8 cellular contexts compared by ENCODE assay signal in genomic region chrX:86148594-86148993, GRCh38. TPM values are rescaled to one million over a fixed set of nuclear protein-coding genes. Genes with fewer than 3 reads are reported as not detected.
DNase-seq lines count a peak whose midpoint lies in the region; ATAC-seq and TF ChIP-seq lines count a peak whose summit lies in the region.

No MANE protein-coding gene starts in this region.

- peak overlapping the region; percentile 92 for H3K27ac Mint-ChIP-seq in nephron progenitor cell

- H3K4me3 ChIP-seq in AG10803 (ENCODE audit: low read length): peak overlapping the region; percentile 57
- peak overlapping the region; percentile 47 for H3K4me3 ChIP-seq in ectodermal cell (ENCODE audit: insufficient read depth, low read depth, low read length)

- TF ChIP-seq CTCF in AG10803 (conservative IDR thresholded peaks at IDR 0.05; ENCODE audit: low read length) (no peak), nephron progenitor cell (IDR thresholded peaks at IDR 0.05) (no peak)

- 1% methylated on average over 23 of the region's 23 CpGs for WGBS in ectodermal cell, 2 experiments

- H3K9me3 ChIP-seq in ectodermal cell (ENCODE audit: control insufficient read depth, low read length): no peaks in the 10 kb centered on the region

- no peak for DNase-seq in AG10803 (ENCODE audit: low read depth)
- no peak for DNase-seq in nephron progenitor cell
- DNase-seq in NCI-H2107 treated with DMSO at 0.1 percent for 48 hours (lab: John Stamatoyannopoulos, UW; ENCODE audit: unreplicated experiment): no peak
- no peak for DNase-seq in DMS114 treated with DMSO at 0.1 percent for 48 hours (lab: John Stamatoyannopoulos, UW; ENCODE audit: unreplicated experiment)
- DNase-seq in activated effector memory CD4-positive, alpha-beta T cell treated with anti-CD3 and anti-CD28 coated beads, Interleukin-2, amount 50 U/mL, for 16 hours: no peak

- ATAC-seq in HG02938 (IDR thresholded peaks at IDR 0.05; ENCODE audit: unreplicated experiment): peak; percentile 2
- no peak for ATAC-seq in GM19035 (IDR thresholded peaks at IDR 0.05; ENCODE audit: unreplicated experiment)

- no peak overlapping the region for H3K27ac ChIP-seq in ectodermal cell (ENCODE audit: insufficient read depth, low read depth, low read length, poor library complexity, severe bottlenecking)

- peaks cover 51% of the 10 kb centered on the region for H3K27me3 Mint-ChIP-seq in nephron progenitor cell (ENCODE audit: low read depth, poor library complexity)

- no peaks in the 10 kb centered on the region for H3K9me3 Mint-ChIP-seq in nephron progenitor cell

- H3K4me1 Mint-ChIP-seq in nephron progenitor cell: peaks cover 31% of the 10 kb centered on the region

- H3K27me3 ChIP-seq in ectodermal cell (ENCODE audit: control insufficient read depth, insufficient read depth, low read length, poor library complexity, severe bottlenecking): peaks cover 42% of the 10 kb centered on the region

- no peaks in the 10 kb centered on the region for H3K36me3 ChIP-seq in ectodermal cell (ENCODE audit: control insufficient read depth, insufficient read depth, low read length)

- H3K36me3 Mint-ChIP-seq in nephron progenitor cell (ENCODE audit: low read depth): no peaks in the 10 kb centered on the region

- H3K4me3 Mint-ChIP-seq in nephron progenitor cell: peak overlapping the region; percentile 99

- H3K4me1 ChIP-seq in ectodermal cell (ENCODE audit: control insufficient read depth, insufficient read depth, low read length): no peaks in the 10 kb centered on the region

RNA-seq across cellular contexts. Expression of gene DACH2, which starts 0.3 kb away (rescaled TPM):
- polyA plus RNA-seq in ectodermal cell (2013, experiment 1 of 4): 3.6 TPM
- 2.5 TPM for polyA plus RNA-seq in ectodermal cell (2013, experiment 2 of 4)
- 4.4 TPM for polyA plus RNA-seq in ectodermal cell (2013, experiment 3 of 4)
- 5.3 TPM for polyA plus RNA-seq in ectodermal cell (2013, experiment 4 of 4)
